In genomic region chr15:71056111-71056510, GRCh38 we compare ENCODE assay signal across 23 cellular contexts. TPM values are rescaled to one million over a fixed set of nuclear protein-coding genes. Genes with fewer than 3 reads are reported as not detected.
DNase-seq lines count a peak whose midpoint lies in the region; ATAC-seq, FAIRE-seq and TF ChIP-seq lines count a peak whose summit lies in the region.
"Had no signal": no experiment of that assay in that cellular context is flagged by ENCODE, and none has a peak within 500 bp of the region (broad histone marks: within the 10 kb centered on the region; RNA-seq: fewer than 3 reads in every experiment).

No MANE protein-coding gene starts in this region.

- BruUV-seq in MCF 10A (replicated peaks; lab: Mats Ljungman, UMichigan), result no TSS peak
- BruUV-seq in PC-3 (replicated peaks; lab: Mats Ljungman, UMichigan), result no TSS peak

- no peaks in the 10 kb centered on the region for H3K27me3 ChIP-seq in breast epithelium
- no peaks in the 10 kb centered on the region for H3K27me3 ChIP-seq in PC-3 (ENCODE audit: low read length)
- H3K27me3 ChIP-seq in bronchial epithelial cell (ENCODE audit: control insufficient read depth, insufficient read depth, low read length), result no peaks in the 10 kb centered on the region
- H3K27me3 ChIP-seq in keratinocyte (ENCODE audit: control insufficient read depth, extremely low read depth, insufficient read depth, low read length), result no peaks in the 10 kb centered on the region
- H3K27me3 ChIP-seq: BE2C had no signal

- FAIRE-seq in bronchial epithelial cell (lab: Jason Lieb, UNC), result no peak
- FAIRE-seq in keratinocyte (lab: Jason Lieb, UNC), result peak; percentile 5
- FAIRE-seq: GM12892, GM18507, H1 had no signal

- H2AFZ ChIP-seq in PC-3 (ENCODE audit: low read length) (no peak overlapping the region), keratinocyte (ENCODE audit: control insufficient read depth, low read length) (no peak overlapping the region)

- H3K36me3 ChIP-seq in breast epithelium (no peaks in the 10 kb centered on the region), PC-3 (ENCODE audit: low read depth, low read length) (peaks cover 4% of the 10 kb centered on the region; the same call in 1 of the 2 replicates), bronchial epithelial cell (ENCODE audit: control insufficient read depth, insufficient read depth, low read length) (no peaks in the 10 kb centered on the region), keratinocyte (ENCODE audit: control insufficient read depth in 2 of 2, extremely low read depth in 1 of 2, insufficient read depth in 2 of 2, low read length in 2 of 2) (no peaks in the 10 kb centered on the region)
- H3K36me3 ChIP-seq: BE2C had no signal

- no peaks in the 10 kb centered on the region for H3K36me3 Mint-ChIP-seq in MCF 10A (ENCODE audit: insufficient read depth, unreplicated experiment)
- H3K36me3 Mint-ChIP-seq: CD4-positive, CD25-positive, alpha-beta regulatory T cell; CD8-positive, alpha-beta memory T cell; IgD-negative memory B cell had no signal

- H4K20me1 ChIP-seq in PC-3 (ENCODE audit: low read length), result no peaks in the 10 kb centered on the region
- H4K20me1 ChIP-seq in keratinocyte (ENCODE audit: control insufficient read depth, extremely low read depth, insufficient read depth, low read length), result no peaks in the 10 kb centered on the region

- H3K27ac ChIP-seq in breast epithelium, result no peak overlapping the region
- H3K27ac ChIP-seq in PC-3 (ENCODE audit: low read length), result peak overlapping the region; percentile 68; the same call in 1 of the 2 replicates
- peak overlapping the region; percentile 72 for H3K27ac ChIP-seq in keratinocyte (ENCODE audit: control insufficient read depth, insufficient read depth, low read length)
- H3K27ac ChIP-seq: 22Rv1 had no signal

- POLR2A ChIA-PET in MCF 10A (lab: Yijun Ruan, JAX), result interaction anchor here (0.6 to 1.3 kb wide), 5 partner anchors 12 to 783 kb away, joined by 3 to 6 read pairs (median 5); partner anchors contain the start of gene THSD4
- POLR2A ChIA-PET in PC-3 (lab: Charles Lee; ENCODE audit: unreplicated experiment), result no interaction called here

- intact Hi-C loops in MCF 10A (cut with micrococcal nuclease), result no loop called here
- intact Hi-C loops in breast epithelium (cut with DNase I; ENCODE audit: low total_unique reads), result no loop called here
- intact Hi-C loops in PC-3 (cut with micrococcal nuclease), result no loop called here

- peaks cover 9% of the 10 kb centered on the region for H3K4me1 Mint-ChIP-seq in MCF 10A (ENCODE audit: insufficient read depth, unreplicated experiment)
- H3K4me1 Mint-ChIP-seq: CD4-positive, CD25-positive, alpha-beta regulatory T cell; CD8-positive, alpha-beta memory T cell; IgD-negative memory B cell had no signal

- no peaks in the 10 kb centered on the region for H3F3A ChIP-seq in PC-3 (ENCODE audit: low read length, unreplicated experiment)

- TF ChIP-seq CTCF in MCF 10A (IDR thresholded peaks at IDR 0.05; ENCODE audit: unreplicated experiment), result no peak
- TF ChIP-seq CTCF in breast epithelium (IDR thresholded peaks at IDR 0.05), result no peak
- no peak for TF ChIP-seq CTCF in PC-3 (conservative IDR thresholded peaks at IDR 0.05; ENCODE audit: low read depth, low read length)
- no peak for TF ChIP-seq CTCF in bronchial epithelial cell (IDR thresholded peaks at IDR 0.05; ENCODE audit: insufficient read depth, low read length, severe bottlenecking)
- no peak for TF ChIP-seq CTCF in keratinocyte (optimal IDR thresholded peaks at IDR 0.05 in 1 of 3, IDR thresholded peaks at IDR 0.05 in 1 of 3, conservative IDR thresholded peaks at IDR 0.05 in 1 of 3; ENCODE audit: extremely low read depth in 1 of 3, insufficient read depth in 2 of 3, low read length in 3 of 3)

- H3K9ac ChIP-seq in PC-3 (ENCODE audit: low read length) (no peak overlapping the region), keratinocyte (ENCODE audit: control insufficient read depth, extremely low read depth, insufficient read depth, low read length) (no peak overlapping the region)

- H3K4me3 Mint-ChIP-seq in MCF 10A (ENCODE audit: unreplicated experiment), result no peak overlapping the region
- H3K4me3 Mint-ChIP-seq: CD4-positive, CD25-positive, alpha-beta regulatory T cell; CD8-positive, alpha-beta memory T cell; H9; IgD-negative memory B cell had no signal

- no peaks in the 10 kb centered on the region for H3K9me1 ChIP-seq in keratinocyte (ENCODE audit: control insufficient read depth, extremely low read depth, insufficient read depth, low read length)

- H3K4me2 ChIP-seq in PC-3 (ENCODE audit: low read length) (no peak overlapping the region), keratinocyte (ENCODE audit: control insufficient read depth, extremely low read depth, insufficient read depth, low read depth, low read length) (peak overlapping the region; percentile 60)

- H3K9me3 Mint-ChIP-seq in MCF 10A (ENCODE audit: unreplicated experiment), result peaks cover 11% of the 10 kb centered on the region

- no peak for TF ChIP-seq POLR2A in breast epithelium (IDR thresholded peaks at IDR 0.05)

- no peaks in the 10 kb centered on the region for H3K4me1 ChIP-seq in breast epithelium
- H3K4me1 ChIP-seq in PC-3 (ENCODE audit: insufficient read depth, low read length), result peaks cover 44% of the 10 kb centered on the region
- peaks cover 47% of the 10 kb centered on the region for H3K4me1 ChIP-seq in keratinocyte (ENCODE audit: control insufficient read depth, extremely low read depth, insufficient read depth, low read length)
- H3K4me1 ChIP-seq: BE2C had no signal

- H3K4me3 ChIP-seq in breast epithelium (no peak overlapping the region), PC-3 (ENCODE audit: low read length) (no peak overlapping the region), bronchial epithelial cell (ENCODE audit: low read depth, low read length) (no peak overlapping the region), keratinocyte (ENCODE audit: control insufficient read depth in 2 of 3, extremely low read depth in 1 of 3, insufficient read depth in 2 of 3, low read depth in 1 of 3, low read length in 3 of 3) (no peak overlapping the region)

- dilution Hi-C loops in keratinocyte (cut with MboI; ENCODE audit: extremely low pct_ligation_motif_present, low sequenced_read_pairs), result no loop called here

- H3K9me3 ChIP-seq in breast epithelium (peaks cover 0 to 4% of the 10 kb centered on the region in 2 donors), PC-3 (ENCODE audit: low read length) (peaks cover 11% of the 10 kb centered on the region; the same call in 1 of the 2 replicates), keratinocyte (ENCODE audit: control insufficient read depth, low read depth, low read length) (peaks cover 4% of the 10 kb centered on the region)
- H3K9me3 ChIP-seq: BE2C had no signal

- CTCF ChIA-PET in MCF 10A (lab: Yijun Ruan, JAX), result interaction anchor here (0.6 to 1.0 kb wide), 2 partner anchors 52 to 59 kb away, joined by 3 read pairs; partner anchors contain the start of gene THSD4
- CTCF ChIA-PET in PC-3 (lab: Charles Lee), result no interaction called here

- H3K9me2 ChIP-seq in PC-3 (replicated peaks; ENCODE audit: low read length), result no peaks in the 10 kb centered on the region

- H3K27ac Mint-ChIP-seq in MCF 10A (ENCODE audit: low read depth, unreplicated experiment), result peak overlapping the region; percentile 42
- H3K27ac Mint-ChIP-seq: CD4-positive, CD25-positive, alpha-beta regulatory T cell; CD8-positive, alpha-beta memory T cell; H9; IgD-negative memory B cell had no signal

- H3K27me3 Mint-ChIP-seq in MCF 10A (ENCODE audit: insufficient read depth, unreplicated experiment), result no peaks in the 10 kb centered on the region

- DNase-seq in MCF 10A (ENCODE audit: unreplicated experiment) (no peak), breast epithelium (ENCODE audit: low spot score in 2 of 2) (no peak), PC-3 (no peak), bronchial epithelial cell (ENCODE audit: low read depth) (peak; percentile 82), keratinocyte (ENCODE audit: low read depth, low spot score) (no peak), SK-N-DZ (ENCODE audit: low spot score) (no peak), NCI-H510A treated with DMSO at 0.1 percent for 48 hours (lab: John Stamatoyannopoulos, UW) (no peak)
- DNase-seq: BE2C; C1 segment of cervical spinal cord; CD4-positive, CD25-positive, alpha-beta regulatory T cell; CD8-positive, alpha-beta memory T cell; COR-L47; DMS153; DMS79; GDM1; H9; KBM-7 had no signal

- no peak for ATAC-seq in PC-3
- no peak for ATAC-seq in HG02759 (IDR thresholded peaks at IDR 0.05; ENCODE audit: unreplicated experiment)

- no peaks in the 10 kb centered on the region for H3K79me2 ChIP-seq in PC-3 (ENCODE audit: low read length)
- no peaks in the 10 kb centered on the region for H3K79me2 ChIP-seq in keratinocyte (ENCODE audit: control insufficient read depth, insufficient read depth, low read length)

RNA-seq across cellular contexts. Expression of gene THSD4, which starts 59.2 kb away (rescaled TPM):
- total RNA-seq in MCF 10A (2022) (36.3 and 38.2 TPM in 2 replicates), breast epithelium (10 to 100 TPM in 2 of 3 donors, under 1 TPM in 1; 0.64 to 58.7 (median 41.3) TPM), PC-3 (2014; rRNA removed) (29.0 and 39.3 TPM in 2 replicates), bronchial epithelial cell (11.5 and 14.5 TPM in 2 replicates)
- 24.5 to 37.0 TPM (median 25.3 TPM) in 3 replicates for polyA plus RNA-seq in keratinocyte
- polyA plus RNA-seq in keratinocyte (2011; ENCODE audit: low read depth), result 17.6 TPM
- 15.4 and 18.0 TPM in 2 replicates for polyA plus RNA-seq in keratinocyte (2011; cell fraction: cytosol; rRNA removed)
- polyA plus RNA-seq in keratinocyte (2011; cell fraction: nucleus; rRNA removed), result 110 and 134 TPM in 2 replicates
- 20.1 and 59.2 TPM in 2 replicates for polyA plus RNA-seq in keratinocyte (2012; ENCODE audit: low replicate concordance)
- 60.2 to 89.9 TPM (median 67.0 TPM) in 3 replicates for polyA minus RNA-seq in keratinocyte
- polyA minus RNA-seq in keratinocyte (2011; cell fraction: cytosol; rRNA and poly(A)+ RNA removed), result 49.9 TPM
- polyA minus RNA-seq in keratinocyte (2011; cell fraction: nucleus; rRNA and poly(A)+ RNA removed), result 173 and 249 TPM in 2 replicates
- polyA plus RNA-seq in SK-N-DZ (2014; cell fraction: cytosol; rRNA removed), result not detected in 2 replicates
- not detected in 2 replicates for polyA plus RNA-seq in SK-N-DZ (2014; cell fraction: nucleus; rRNA removed)
- total RNA-seq: CD4-positive, CD25-positive, alpha-beta regulatory T cell; CD8-positive, alpha-beta memory T cell had no signal
- polyA plus RNA-seq: CD4-positive, CD25-positive, alpha-beta regulatory T cell; CD8-positive, alpha-beta memory T cell; IgD-negative memory B cell had no signal

Comparison
In these comparisons a context has a peak if more than half of its experiments do, and no peak if none do; other contexts are left out.
1. H3K27ac ChIP-seq: peak in PC-3 (single experiment) and keratinocyte (single experiment); none in breast epithelium (0 of 2).